8 cellular contexts compared by ENCODE assay signal in the genomic region with DNA sequence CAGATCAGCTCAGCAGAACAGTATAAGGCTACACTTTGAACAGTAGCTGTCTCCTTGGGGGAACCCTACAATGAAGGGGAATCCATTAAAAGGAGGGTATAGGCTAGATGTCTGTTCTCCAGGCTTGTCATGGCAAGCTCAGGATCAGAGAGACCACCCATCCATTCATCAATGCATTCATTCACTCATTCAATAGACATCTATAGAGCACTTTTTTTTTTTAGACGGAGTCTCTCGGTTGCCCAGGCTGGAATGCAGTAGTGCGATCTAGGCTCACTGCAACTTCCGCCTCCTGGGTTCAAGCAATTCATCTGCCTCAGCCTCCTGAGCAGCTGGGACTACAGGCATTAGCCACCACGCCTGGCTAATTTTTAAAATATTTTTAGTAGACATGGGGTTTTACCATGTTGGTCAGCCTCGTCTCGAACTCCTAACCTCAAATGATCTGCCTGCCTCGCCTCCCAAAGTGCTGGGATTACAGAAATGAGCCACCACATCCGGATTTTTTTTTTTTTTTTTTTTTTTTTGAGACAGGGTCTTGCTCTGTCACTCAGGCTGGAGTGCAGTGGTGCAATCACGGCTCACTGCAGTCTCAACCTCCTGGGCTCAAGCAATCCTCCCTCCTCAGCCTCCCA. TPM values are rescaled to one million over a fixed set of nuclear protein-coding genes. Genes with fewer than 3 reads are reported as not detected.
DNase-seq lines count a peak whose midpoint lies in the region; ATAC-seq, FAIRE-seq and TF ChIP-seq lines count a peak whose summit lies in the region.
"Not testable (repeated sequence)": the region's sequence is repeated elsewhere in the genome, so short reads cannot be mapped to it uniquely, and the experiment has no call there.

No MANE protein-coding gene starts in this region.

- H2AFZ ChIP-seq in IMR-90 (replicated peaks; ENCODE audit: low read length, poor library complexity); parathyroid adenoma: not testable (repeated sequence)
- peak overlapping the region; percentile 10 for H2AFZ ChIP-seq in endothelial cell of umbilical vein (ENCODE audit: low read depth, low read length)

- not testable (repeated sequence) for H3K56ac ChIP-seq in IMR-90 (ENCODE audit: extremely low read depth, insufficient read depth, low read length)

- not testable (repeated sequence) for H3K9me3 ChIP-seq in BLaER1 treated with 17β-estradiol and CSF1 and Interleukin-3, amounts not matched to agents 10 nM and 100 nM (replicated peaks in 1 of 11); IMR-90 (ENCODE audit: control insufficient read depth, insufficient read depth, low read length); endothelial cell of umbilical vein (replicated peaks; ENCODE audit: control insufficient read depth, insufficient read depth, low read length); lower lobe of right lung; parathyroid adenoma (ENCODE audit: control insufficient read depth, low read length)

- H4K5ac ChIP-seq in IMR-90 (ENCODE audit: low read depth, low read length): not testable (repeated sequence)

- H3K4me3 ChIP-seq in BLaER1 treated with 17β-estradiol and CSF1 and Interleukin-3, amounts not matched to agents 10 nM and 100 nM; IMR-90 (ENCODE audit: insufficient read depth, low read depth, low read length); endothelial cell of umbilical vein (replicated peaks in 1 of 3; ENCODE audit: insufficient read depth in 1 of 3, low read depth in 1 of 3, low read length in 3 of 3); lower lobe of right lung; parathyroid adenoma (ENCODE audit: low read depth, low read length): not testable (repeated sequence)

- peaks cover 76% of the 10 kb centered on the region for H3K4me1 Mint-ChIP-seq in activated CD4-positive, alpha-beta T cell treated with anti-CD3 and anti-CD28 coated beads for 36 hours

- WGBS in IMR-90 (ENCODE audit: extremely low coverage in 2 of 2, insufficient read length in 1 of 2), 2 experiments: no CpG with 5 or more reads among the region's 10 CpGs
- WGBS in adipose tissue, 3 donors: 81 to 95% (median 93%) methylated on average over 10 of the region's 10 CpGs

- H3K9me1 ChIP-seq in IMR-90 (ENCODE audit: insufficient read depth, low read length): peaks cover 11% of the 10 kb centered on the region
- not testable (repeated sequence) for H3K9me1 ChIP-seq in endothelial cell of umbilical vein (replicated peaks; ENCODE audit: control insufficient read depth, extremely low read depth, insufficient read depth, low read length)

- not testable (repeated sequence) for H3K36me3 ChIP-seq in BLaER1 treated with 17β-estradiol and CSF1 and Interleukin-3, amounts not matched to agents 10 nM and 100 nM; IMR-90 (ENCODE audit: control insufficient read depth, insufficient read depth, low read length); endothelial cell of umbilical vein (ENCODE audit: control insufficient read depth in 2 of 2, extremely low read depth in 1 of 2, insufficient read depth in 2 of 2, low read length in 2 of 2); lower lobe of right lung; parathyroid adenoma (ENCODE audit: control insufficient read depth, insufficient read depth, low read length)

- peaks cover 85 to 100% (median 96%) of the 10 kb centered on the region in 10 experiments for H3K4me1 ChIP-seq in BLaER1 treated with 17β-estradiol and CSF1 and Interleukin-3, amounts not matched to agents 10 nM and 100 nM
- H3K4me1 ChIP-seq in IMR-90 (ENCODE audit: control insufficient read depth, insufficient read depth, low read length) (peaks cover 10% of the 10 kb centered on the region), endothelial cell of umbilical vein (ENCODE audit: control insufficient read depth, extremely low read depth, insufficient read depth, low read length) (peaks cover 40% of the 10 kb centered on the region), lower lobe of right lung (peaks cover 60% of the 10 kb centered on the region), parathyroid adenoma (peaks cover 23% of the 10 kb centered on the region)

- ATAC-seq in IMR-90 (ENCODE audit: low read depth); activated CD4-positive, alpha-beta T cell treated with anti-CD3 and anti-CD28 coated beads for 36 hours; lower lobe of right lung: not testable (repeated sequence)

- POLR2A ChIA-PET in IMR-90 (lab: Charles Lee; ENCODE audit: unreplicated experiment): not testable (repeated sequence)
- POLR2A ChIA-PET in activated CD4-positive, alpha-beta T cell treated with anti-CD3 and anti-CD28 coated beads for 36 hours (lab: Charles Lee): interaction anchor here (0.6 to 4.9 kb wide), 7 partner anchors 11 to 89 kb away, joined by 3 to 70 read pairs (median 5); a partner anchor contains a TSS
- POLR2A ChIA-PET in endothelial cell of umbilical vein (lab: Charles Lee): interaction anchor here (1.2 to 2.9 kb wide), 2 partner anchors 10 to 40 kb away, joined by 4 to 13 read pairs; no protein-coding TSS in a partner anchor

- peak overlapping the region; percentile 18 for H2AK9ac ChIP-seq in IMR-90 (replicated peaks; ENCODE audit: low read depth, low read length, poor library complexity)

- peak overlapping the region; percentile 87 to 100 (median 93) for H3K27ac ChIP-seq in BLaER1 treated with 17β-estradiol and CSF1 and Interleukin-3, amounts not matched to agents 10 nM and 100 nM
- not testable (repeated sequence) for H3K27ac ChIP-seq in IMR-90 (ENCODE audit: insufficient read depth, low read length)
- H3K27ac ChIP-seq in adipose tissue (ENCODE audit: low read depth, low read length) (peak overlapping the region; percentile 9), endothelial cell of umbilical vein (ENCODE audit: insufficient read depth, low read depth, low read length) (peak overlapping the region; percentile 69), lower lobe of right lung (peak overlapping the region; percentile 91), parathyroid adenoma (peak overlapping the region; percentile 93), temporal lobe (ENCODE audit: low read depth, low read length) (peak overlapping the region; percentile 99)

- not testable (repeated sequence) for H4K91ac ChIP-seq in IMR-90 (ENCODE audit: insufficient read depth, low read depth, low read length)

- H3K36me3 Mint-ChIP-seq in activated CD4-positive, alpha-beta T cell treated with anti-CD3 and anti-CD28 coated beads for 36 hours (ENCODE audit: low read depth): not testable (repeated sequence)

- H3K4ac ChIP-seq in IMR-90 (ENCODE audit: low read depth, low read length): peak overlapping the region; percentile 28; the same call in 1 of the 2 replicates

- H3K18ac ChIP-seq in IMR-90 (ENCODE audit: low read depth, low read length): not testable (repeated sequence)

- H3K4me2 ChIP-seq in BLaER1 treated with 17β-estradiol and CSF1 and Interleukin-3, amounts not matched to agents 10 nM and 100 nM: peak overlapping the region; percentile 79 to 97 (median 88)
- H3K4me2 ChIP-seq in IMR-90 (ENCODE audit: low read depth, low read length); endothelial cell of umbilical vein (ENCODE audit: insufficient read depth, low read length); parathyroid adenoma (ENCODE audit: low read length): not testable (repeated sequence)

- not testable (repeated sequence) for DNase-seq in IMR-90; activated CD4-positive, alpha-beta T cell treated with anti-CD3 and anti-CD28 coated beads for 36 hours; endothelial cell of umbilical vein (ENCODE audit: low read depth, low spot score)
- peak; percentile 21 for DNase-seq in lower lobe of right lung

- H3K9me3 Mint-ChIP-seq in activated CD4-positive, alpha-beta T cell treated with anti-CD3 and anti-CD28 coated beads for 36 hours (ENCODE audit: low read depth): not testable (repeated sequence)

- dilution Hi-C loops in IMR-90 (cut with HindIII; ENCODE audit: low sequenced_read_pairs, unreplicated experiment); endothelial cell of umbilical vein (cut with MboI; ENCODE audit: extremely low pct_ligation_motif_present, low sequenced_read_pairs): not testable (repeated sequence)

- FAIRE-seq in endothelial cell of umbilical vein (lab: Jason Lieb, UNC): not testable (repeated sequence)

- 0 out of 3 replicates have a peak overlapping the region, but pooled peaks have one; percentile 71 for H2BK15ac ChIP-seq in IMR-90 (ENCODE audit: low read depth, low read length)

- not testable (repeated sequence) for H3K79me1 ChIP-seq in IMR-90 (ENCODE audit: low read depth in 1 of 2, low read length in 2 of 2)

- peak overlapping the region; percentile 34; the same call in 1 of the 2 replicates for H2BK120ac ChIP-seq in IMR-90 (ENCODE audit: low read depth, low read length)

- H3K79me2 ChIP-seq in endothelial cell of umbilical vein (ENCODE audit: control insufficient read depth, insufficient read depth, low read length); parathyroid adenoma: not testable (repeated sequence)

- intact Hi-C loops in IMR-90 (cut with micrococcal nuclease); endothelial cell of umbilical vein (cut with micrococcal nuclease); lower lobe of right lung (cut with DNase I): not testable (repeated sequence)
- intact Hi-C loops in activated CD4-positive, alpha-beta T cell treated with anti-CD3 and anti-CD28 coated beads for 36 hours (cut with DNase I, micrococcal nuclease): loop anchor here in 1 of 2 experiments (10.0 kb wide), 1 partner anchor 1370 kb away; no protein-coding TSS in a partner anchor

- not testable (repeated sequence) for H4K20me1 ChIP-seq in BLaER1 treated with 17β-estradiol and CSF1 and Interleukin-3, amounts not matched to agents 10 nM and 100 nM; IMR-90 (ENCODE audit: insufficient read depth, low read length); endothelial cell of umbilical vein (replicated peaks; ENCODE audit: control insufficient read depth, extremely low read depth, insufficient read depth, low read length)

- in situ Hi-C loops in IMR-90 (cut with MboI; ENCODE audit: low sequenced_read_pairs): loop anchor here (5.0 kb wide), 1 partner anchor 42 kb away; no protein-coding TSS in a partner anchor

- peak overlapping the region; percentile 78 to 89 (median 86); a peak in 19 of 22 replicates for H3K9ac ChIP-seq in BLaER1 treated with 17β-estradiol and CSF1 and Interleukin-3, amounts not matched to agents 10 nM and 100 nM
- not testable (repeated sequence) for H3K9ac ChIP-seq in IMR-90 (ENCODE audit: low read depth, low read length); parathyroid adenoma
- H3K9ac ChIP-seq in endothelial cell of umbilical vein (replicated peaks; ENCODE audit: extremely low read depth, insufficient read depth, low read length): peak overlapping the region; percentile 64

- not testable (repeated sequence) for BruUV-seq in IMR-90 (replicated peaks; lab: Mats Ljungman, UMichigan); endothelial cell of umbilical vein (replicated peaks; lab: Mats Ljungman, UMichigan)

- not testable (repeated sequence) for H3K14ac ChIP-seq in IMR-90 (replicated peaks; ENCODE audit: low read depth, low read length)

- not testable (repeated sequence) for H3K27me3 Mint-ChIP-seq in activated CD4-positive, alpha-beta T cell treated with anti-CD3 and anti-CD28 coated beads for 36 hours

- peak overlapping the region; percentile 78 for H2AK5ac ChIP-seq in IMR-90 (ENCODE audit: low read depth, low read length)

- H3K27me3 ChIP-seq in BLaER1 treated with 17β-estradiol and CSF1 and Interleukin-3, amounts not matched to agents 10 nM and 100 nM; IMR-90 (ENCODE audit: control insufficient read depth, insufficient read depth, low read length); endothelial cell of umbilical vein (ENCODE audit: control insufficient read depth in 2 of 2, insufficient read depth in 2 of 2, low read length in 2 of 2); lower lobe of right lung (ENCODE audit: low read depth); parathyroid adenoma (ENCODE audit: control insufficient read depth, insufficient read depth, low read length): not testable (repeated sequence)

- peak overlapping the region; percentile 86 for H3K4me3 Mint-ChIP-seq in activated CD4-positive, alpha-beta T cell treated with anti-CD3 and anti-CD28 coated beads for 36 hours

- peak overlapping the region; percentile 100 for H3K27ac Mint-ChIP-seq in activated CD4-positive, alpha-beta T cell treated with anti-CD3 and anti-CD28 coated beads for 36 hours

- not testable (repeated sequence) for H2BK5ac ChIP-seq in IMR-90 (ENCODE audit: low read depth, low read length, poor library complexity, severe bottlenecking)

- not testable (repeated sequence) for TF ChIP-seq CTCF in IMR-90 (conservative IDR thresholded peaks at IDR 0.05; ENCODE audit: low read depth, low read length); endothelial cell of umbilical vein (IDR thresholded peaks at IDR 0.05; ENCODE audit: extremely low read depth in 1 of 2, insufficient read depth in 1 of 2, low read depth in 1 of 2, low read length in 2 of 2); lower lobe of right lung (IDR thresholded peaks at IDR 0.05); parathyroid adenoma (IDR thresholded peaks at IDR 0.05)

- not testable (repeated sequence) for H3K23ac ChIP-seq in IMR-90 (ENCODE audit: low read depth, low read length)

- not testable (repeated sequence) for H4K8ac ChIP-seq in IMR-90 (ENCODE audit: low read depth in 2 of 2, low read length in 2 of 2)

- TF ChIP-seq POLR2A in IMR-90 (IDR thresholded peaks at IDR 0.05; ENCODE audit: low read depth, low read length); endothelial cell of umbilical vein (IDR thresholded peaks at IDR 0.05; ENCODE audit: low read depth, low read length): not testable (repeated sequence)

- H2BK20ac ChIP-seq in IMR-90 (ENCODE audit: low read depth, low read length): peak overlapping the region; percentile 16; the same call in 1 of the 2 replicates

- CTCF ChIA-PET in IMR-90 (lab: Yijun Ruan, JAX): not testable (repeated sequence)
- CTCF ChIA-PET in activated CD4-positive, alpha-beta T cell treated with anti-CD3 and anti-CD28 coated beads for 36 hours (lab: Charles Lee): interaction anchor here (1.1 to 3.9 kb wide), 9 partner anchors 8 to 221 kb away, joined by 3 to 26 read pairs (median 13); a partner anchor contains a TSS
- CTCF ChIA-PET in endothelial cell of umbilical vein (lab: Charles Lee): interaction anchor here (1.0 to 1.9 kb wide), 3 partner anchors 8 to 43 kb away, joined by 3 to 9 read pairs (median 5); no protein-coding TSS in a partner anchor

- not testable (repeated sequence) for TF ChIP-seq RAD21 in IMR-90 (IDR thresholded peaks at IDR 0.05; ENCODE audit: low read length)

RNA-seq across cellular contexts. Expression of a gene that starts 47.2 kb away (rescaled TPM):
- total RNA-seq in IMR-90 (2012; rRNA removed): 33.6 and 33.7 TPM in 2 replicates
- 166 and 171 TPM in 2 replicates for polyA plus RNA-seq in IMR-90 (2012; rRNA removed)
- polyA plus RNA-seq in IMR-90 (2012; cell fraction: cytosol; rRNA removed): 110 and 170 TPM in 2 replicates
- polyA plus RNA-seq in IMR-90 (2012; cell fraction: nucleus; rRNA removed; ENCODE audit: low replicate concordance): 68.9 and 69.8 TPM in 2 replicates
- total RNA-seq in activated CD4-positive, alpha-beta T cell treated with anti-CD3 and anti-CD28 coated beads for 36 hours: 100 to 1,000 TPM; 417 to 450 TPM
- polyA plus RNA-seq in adipose tissue: 100 to 1,000 TPM; 233 to 396 (median 326) TPM
- 342 and 360 TPM in 2 replicates for total RNA-seq in endothelial cell of umbilical vein
- 181 and 196 TPM in 2 replicates for polyA plus RNA-seq in endothelial cell of umbilical vein
- polyA plus RNA-seq in endothelial cell of umbilical vein (2011; cell fraction: cytosol; rRNA removed): 162 and 170 TPM in 2 replicates
- polyA plus RNA-seq in endothelial cell of umbilical vein (2011; cell fraction: nucleus; rRNA removed): 77.1 and 86.7 TPM in 2 replicates
- 304 and 311 TPM in 2 replicates for polyA plus RNA-seq in endothelial cell of umbilical vein (2012)
- 98.7 and 112 TPM in 2 replicates for polyA minus RNA-seq in endothelial cell of umbilical vein
- polyA minus RNA-seq in endothelial cell of umbilical vein (2011; cell fraction: cytosol; rRNA and poly(A)+ RNA removed): 89.6 TPM
- polyA minus RNA-seq in endothelial cell of umbilical vein (2011; cell fraction: nucleus; rRNA and poly(A)+ RNA removed): 37.1 and 39.4 TPM in 2 replicates
- total RNA-seq in lower lobe of right lung: 308 TPM
- 36.6 TPM for total RNA-seq in temporal lobe

RNA-seq across cellular contexts. Expression of a gene that starts 56.4 kb away (rescaled TPM):
- total RNA-seq in IMR-90 (2012; rRNA removed) (24.4 and 31.5 TPM in 2 replicates), endothelial cell of umbilical vein (12.0 and 13.1 TPM in 2 replicates), lower lobe of right lung (18.0 TPM), temporal lobe (14.5 TPM)
- polyA plus RNA-seq in IMR-90 (2012; rRNA removed) (7.3 and 7.5 TPM in 2 replicates), adipose tissue (10 to 100 TPM in 1 of 3 donors, 1 to 10 TPM in 2; 5.4 to 14.2 (median 5.6) TPM), endothelial cell of umbilical vein (6.8 and 7.9 TPM in 2 replicates)
- polyA plus RNA-seq in IMR-90 (2012; cell fraction: cytosol; rRNA removed): 3.0 and 3.6 TPM in 2 replicates
- polyA plus RNA-seq in IMR-90 (2012; cell fraction: nucleus; rRNA removed; ENCODE audit: low replicate concordance): 12.2 and 14.9 TPM in 2 replicates
- 10 to 100 TPM; 22.6 to 23.3 TPM for total RNA-seq in activated CD4-positive, alpha-beta T cell treated with anti-CD3 and anti-CD28 coated beads for 36 hours
- 5.3 and 6.2 TPM in 2 replicates for polyA plus RNA-seq in endothelial cell of umbilical vein (2011; cell fraction: cytosol; rRNA removed)
- polyA plus RNA-seq in endothelial cell of umbilical vein (2011; cell fraction: nucleus; rRNA removed): 15.3 and 17.6 TPM in 2 replicates
- 6.9 and 7.1 TPM in 2 replicates for polyA plus RNA-seq in endothelial cell of umbilical vein (2012)
- polyA minus RNA-seq in endothelial cell of umbilical vein: 22.1 and 26.4 TPM in 2 replicates
- polyA minus RNA-seq in endothelial cell of umbilical vein (2011; cell fraction: cytosol; rRNA and poly(A)+ RNA removed): 16.1 TPM
- polyA minus RNA-seq in endothelial cell of umbilical vein (2011; cell fraction: nucleus; rRNA and poly(A)+ RNA removed): 21.7 and 22.3 TPM in 2 replicates
